23 cellular contexts compared by ENCODE assay signal in the genomic region with DNA sequence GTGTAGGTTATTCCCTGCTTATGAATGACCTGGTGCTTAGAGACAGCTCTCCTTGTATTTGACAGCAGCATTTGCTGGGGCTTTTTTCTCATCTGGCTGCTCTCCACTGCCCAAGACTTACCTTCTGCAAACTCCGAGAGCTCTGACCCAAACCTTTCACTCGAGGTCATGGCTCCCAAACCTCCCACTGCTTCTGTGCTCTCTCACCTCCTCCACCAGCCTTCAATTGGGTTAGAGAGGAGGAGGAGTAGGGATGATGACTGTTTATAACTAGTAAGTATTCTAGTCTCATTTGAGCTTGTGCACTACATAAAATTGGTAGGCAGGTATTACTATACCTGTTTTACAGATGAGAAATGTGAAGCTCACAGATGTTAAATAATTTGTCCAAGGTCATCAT. TPM values are rescaled to one million over a fixed set of nuclear protein-coding genes. Genes with fewer than 3 reads are reported as not detected.
DNase-seq lines count a peak whose midpoint lies in the region; ATAC-seq, FAIRE-seq and TF ChIP-seq lines count a peak whose summit lies in the region.
"Had no signal": no experiment of that assay in that cellular context is flagged by ENCODE, and none has a peak within 500 bp of the region (broad histone marks: within the 10 kb centered on the region; RNA-seq: fewer than 3 reads in every experiment).

No MANE protein-coding gene starts in this region.

- no peak overlapping the region for H3K27ac ChIP-seq in IMR-90 (ENCODE audit: insufficient read depth, low read length)
- peak overlapping the region; percentile 16 for H3K27ac ChIP-seq in astrocyte (ENCODE audit: low read depth, low read length)
- H3K27ac ChIP-seq in mesodermal cell (ENCODE audit: low read depth, low read length, severe bottlenecking) = peak overlapping the region; percentile 7
- no peak overlapping the region for H3K27ac ChIP-seq in left ventricle myocardium inferior (replicated peaks)
- H3K27ac ChIP-seq: RWPE1, SJCRH30 had no signal

- H2AFZ ChIP-seq in IMR-90 (replicated peaks; ENCODE audit: low read length, poor library complexity) (no peak overlapping the region), astrocyte (ENCODE audit: low read depth, low read length) (no peak overlapping the region)

- H2AK5ac ChIP-seq in IMR-90 (ENCODE audit: low read depth, low read length) = peak overlapping the region; percentile 85; the same call in 1 of the 2 replicates

- H3K9me3 Mint-ChIP-seq in astrocyte (ENCODE audit: unreplicated experiment) = no peaks in the 10 kb centered on the region
- no peaks in the 10 kb centered on the region for H3K9me3 Mint-ChIP-seq in stimulated activated memory B cell treated with anti-CD40 and anti-IgM and Interleukin-4, amounts not matched to agents 10 μg/mL and 1 μg/mL and 100 μg/mL, for 72 hours
- H3K9me3 Mint-ChIP-seq: CD4-positive, CD25-positive, alpha-beta regulatory T cell had no signal

- no peak for TF ChIP-seq CTCF in IMR-90 (conservative IDR thresholded peaks at IDR 0.05; ENCODE audit: low read depth, low read length)
- no peak for TF ChIP-seq CTCF in astrocyte (IDR thresholded peaks at IDR 0.05; ENCODE audit: insufficient read depth, low read depth, low read length)
- TF ChIP-seq CTCF in left ventricle myocardium inferior (IDR thresholded peaks at IDR 0.05; ENCODE audit: borderline replicate concordance) = no peak

- no peaks in the 10 kb centered on the region for H3K36me3 ChIP-seq in IMR-90 (ENCODE audit: control insufficient read depth, insufficient read depth, low read length)
- no peaks in the 10 kb centered on the region for H3K36me3 ChIP-seq in astrocyte (ENCODE audit: insufficient read depth, low read length)
- no peaks in the 10 kb centered on the region for H3K36me3 ChIP-seq in mesodermal cell (ENCODE audit: control insufficient read depth, insufficient read depth, low read length)
- H3K36me3 ChIP-seq in left ventricle myocardium inferior = no peaks in the 10 kb centered on the region
- H3K36me3 ChIP-seq: SJCRH30 had no signal

- H4K20me1 ChIP-seq in IMR-90 (ENCODE audit: insufficient read depth, low read length) (peaks cover 13% of the 10 kb centered on the region), astrocyte (ENCODE audit: insufficient read depth, low read length) (peaks cover 36% of the 10 kb centered on the region)

- H3K23ac ChIP-seq in IMR-90 (ENCODE audit: low read depth, low read length) = peak overlapping the region; percentile 60

- dilution Hi-C loops in IMR-90 (cut with HindIII; ENCODE audit: low sequenced_read_pairs, unreplicated experiment) = no loop called here

- peaks cover 20 to 67% of the 10 kb centered on the region in 2 experiments for H3K79me1 ChIP-seq in IMR-90 (ENCODE audit: low read depth in 1 of 2, low read length in 2 of 2)

- H3K56ac ChIP-seq in IMR-90 (ENCODE audit: extremely low read depth, insufficient read depth, low read length) = no peak overlapping the region

- TF ChIP-seq RAD21 in IMR-90 (IDR thresholded peaks at IDR 0.05; ENCODE audit: low read length) = no peak

- CTCF ChIA-PET in IMR-90 (lab: Yijun Ruan, JAX) = interaction anchor here (0.5 to 1.7 kb wide), 5 partner anchors 10 to 89 kb away, joined by 3 to 6 read pairs (median 4); no protein-coding TSS in a partner anchor

- ATAC-seq in IMR-90 (ENCODE audit: low read depth) (no peak), GM19455 (IDR thresholded peaks at IDR 0.05; ENCODE audit: unreplicated experiment) (no peak)
- no peak for ATAC-seq in stimulated activated memory B cell treated with anti-CD40 and anti-IgM and Interleukin-4, amounts not matched to agents 10 μg/mL and 1 μg/mL and 100 μg/mL, for 72 hours

- H3K4me3 ChIP-seq in IMR-90 (ENCODE audit: insufficient read depth, low read depth, low read length) (no peak overlapping the region), astrocyte (ENCODE audit: insufficient read depth, low read depth, low read length) (no peak overlapping the region), mesodermal cell (ENCODE audit: extremely low read depth, insufficient read depth, low read length, poor library complexity, severe bottlenecking) (no peak overlapping the region), left ventricle myocardium inferior (no peak overlapping the region)
- H3K4me3 ChIP-seq: SJCRH30 had no signal

- H3K36me3 Mint-ChIP-seq in astrocyte (ENCODE audit: low read depth, unreplicated experiment) = peaks cover 2% of the 10 kb centered on the region
- no peaks in the 10 kb centered on the region for H3K36me3 Mint-ChIP-seq in stimulated activated memory B cell treated with anti-CD40 and anti-IgM and Interleukin-4, amounts not matched to agents 10 μg/mL and 1 μg/mL and 100 μg/mL, for 72 hours
- H3K36me3 Mint-ChIP-seq: CD4-positive, CD25-positive, alpha-beta regulatory T cell had no signal

- H3K27me3 ChIP-seq in IMR-90 (ENCODE audit: control insufficient read depth, insufficient read depth, low read length) = no peaks in the 10 kb centered on the region
- H3K27me3 ChIP-seq in astrocyte (ENCODE audit: insufficient read depth, low read length) = no peaks in the 10 kb centered on the region
- H3K27me3 ChIP-seq in left ventricle myocardium inferior (ENCODE audit: low read depth) = no peaks in the 10 kb centered on the region
- H3K27me3 ChIP-seq: SJCRH30 had no signal

- H4K5ac ChIP-seq in IMR-90 (ENCODE audit: low read depth, low read length) = peak overlapping the region; percentile 30; the same call in 1 of the 2 replicates

- no peak for TF ChIP-seq POLR2A in IMR-90 (IDR thresholded peaks at IDR 0.05; ENCODE audit: low read depth, low read length)

- peaks cover 67% of the 10 kb centered on the region for H3K4me1 Mint-ChIP-seq in astrocyte (ENCODE audit: low read depth, unreplicated experiment)
- peaks cover 33% of the 10 kb centered on the region for H3K4me1 Mint-ChIP-seq in stimulated activated memory B cell treated with anti-CD40 and anti-IgM and Interleukin-4, amounts not matched to agents 10 μg/mL and 1 μg/mL and 100 μg/mL, for 72 hours

- peak overlapping the region; percentile 87 for H2BK120ac ChIP-seq in IMR-90 (ENCODE audit: low read depth, low read length)

- H2BK20ac ChIP-seq in IMR-90 (ENCODE audit: low read depth, low read length) = peak overlapping the region; percentile 86

- peak overlapping the region; percentile 41 for H2BK5ac ChIP-seq in IMR-90 (ENCODE audit: low read depth, low read length, poor library complexity, severe bottlenecking)

- peak overlapping the region; percentile 62 for H3K4me3 Mint-ChIP-seq in astrocyte (ENCODE audit: unreplicated experiment)
- no peak overlapping the region for H3K4me3 Mint-ChIP-seq in stimulated activated memory B cell treated with anti-CD40 and anti-IgM and Interleukin-4, amounts not matched to agents 10 μg/mL and 1 μg/mL and 100 μg/mL, for 72 hours

- peak overlapping the region in 1 of 2 experiments; percentile 68; a peak in 2 of 4 replicates for H4K8ac ChIP-seq in IMR-90 (ENCODE audit: low read depth in 2 of 2, low read length in 2 of 2)

- peaks cover 21% of the 10 kb centered on the region for H3K9me1 ChIP-seq in IMR-90 (ENCODE audit: insufficient read depth, low read length)

- no peaks in the 10 kb centered on the region for H3K27me3 Mint-ChIP-seq in astrocyte (ENCODE audit: low read depth, unreplicated experiment)
- H3K27me3 Mint-ChIP-seq in stimulated activated memory B cell treated with anti-CD40 and anti-IgM and Interleukin-4, amounts not matched to agents 10 μg/mL and 1 μg/mL and 100 μg/mL, for 72 hours = no peaks in the 10 kb centered on the region
- H3K27me3 Mint-ChIP-seq: B cell; CD4-positive, CD25-positive, alpha-beta regulatory T cell had no signal

- intact Hi-C loops in IMR-90 (cut with micrococcal nuclease) (loop anchor here (2.0 kb wide), 1 partner anchor 40 kb away; a partner anchor contains a TSS), left ventricle myocardium inferior (cut with micrococcal nuclease) (no loop called here)

- H3K4me2 ChIP-seq in IMR-90 (ENCODE audit: low read depth, low read length) (0 out of 2 replicates have a peak overlapping the region, but pooled peaks have one; percentile 2), astrocyte (ENCODE audit: low read length) (peak overlapping the region; percentile 78)

- H3K27ac Mint-ChIP-seq in astrocyte (ENCODE audit: unreplicated experiment) = peak overlapping the region; percentile 79
- H3K27ac Mint-ChIP-seq in stimulated activated memory B cell treated with anti-CD40 and anti-IgM and Interleukin-4, amounts not matched to agents 10 μg/mL and 1 μg/mL and 100 μg/mL, for 72 hours = peak overlapping the region; percentile 72

- no peaks in the 10 kb centered on the region for H3K9me3 ChIP-seq in IMR-90 (ENCODE audit: control insufficient read depth, insufficient read depth, low read length)
- H3K9me3 ChIP-seq in astrocyte (ENCODE audit: insufficient read depth, low read depth, low read length) = no peaks in the 10 kb centered on the region
- H3K9me3 ChIP-seq in mesodermal cell (ENCODE audit: control insufficient read depth, low read length) = no peaks in the 10 kb centered on the region
- H3K9me3 ChIP-seq in left ventricle myocardium inferior (replicated peaks) = no peaks in the 10 kb centered on the region
- H3K9me3 ChIP-seq: SJCRH30 had no signal

- H4K91ac ChIP-seq in IMR-90 (ENCODE audit: insufficient read depth, low read depth, low read length) = peak overlapping the region; percentile 83

- no peak for FAIRE-seq in astrocyte (lab: Jason Lieb, UNC)

- no TSS peak for BruUV-seq in IMR-90 (replicated peaks; lab: Mats Ljungman, UMichigan)

- in situ Hi-C loops in IMR-90 (cut with MboI; ENCODE audit: low sequenced_read_pairs) = no loop called here

- peak overlapping the region; percentile 90; the same call in 1 of the 3 replicates for H2BK15ac ChIP-seq in IMR-90 (ENCODE audit: low read depth, low read length)

- no peak overlapping the region for H3K9ac ChIP-seq in IMR-90 (ENCODE audit: low read depth, low read length)
- no peak overlapping the region for H3K9ac ChIP-seq in astrocyte (ENCODE audit: low read length)

- DNase-seq in IMR-90 = no peak
- no peak for DNase-seq in astrocyte (ENCODE audit: low read depth)
- no peak for DNase-seq in left ventricle myocardium inferior
- DNase-seq in NCI-H2196 (lab: John Stamatoyannopoulos, UW; ENCODE audit: unreplicated experiment) = no peak
- DNase-seq: Caco-2; CD4-positive, CD25-positive, alpha-beta regulatory T cell; DMS153; EL; H7; Karpas-422; MM.1S; NCI-H1092 treated with DMSO at 0.1 percent for 48 hours; NCI-H2107; NCI-H226; NCI-H526 treated with DMSO at 0.1 percent for 48 hours; NK-92 treated with Interleukin-12 subunit alpha and Interleukin-12 subunit beta, amount 100 ng/mL, for 24 hours; OCI-M1; SJCRH30 had no signal

- POLR2A ChIA-PET in IMR-90 (lab: Charles Lee; ENCODE audit: unreplicated experiment) = no interaction called here

- H3K14ac ChIP-seq in IMR-90 (replicated peaks; ENCODE audit: low read depth, low read length) = peak overlapping the region; percentile 89

- H3K4me1 ChIP-seq in IMR-90 (ENCODE audit: control insufficient read depth, insufficient read depth, low read length) = peaks cover 29% of the 10 kb centered on the region
- peaks cover 64% of the 10 kb centered on the region for H3K4me1 ChIP-seq in astrocyte (ENCODE audit: insufficient read depth, low read length)
- H3K4me1 ChIP-seq in mesodermal cell (ENCODE audit: control insufficient read depth, insufficient read depth, low read length, poor library complexity, severe bottlenecking) = peaks cover 49% of the 10 kb centered on the region
- peaks cover 80% of the 10 kb centered on the region for H3K4me1 ChIP-seq in left ventricle myocardium inferior

- peak overlapping the region; percentile 76 for H3K18ac ChIP-seq in IMR-90 (ENCODE audit: low read depth, low read length)

- no CpG with 5 or more reads among the region's 2 CpGs for WGBS in IMR-90 (ENCODE audit: extremely low coverage in 2 of 2, insufficient read length in 1 of 2), 2 experiments
- 60% methylated on average over 1 of the region's 2 CpGs; no CpG with 5 or more reads in 1 of the 2 experiments for WGBS in mesodermal cell (ENCODE audit: insufficient coverage in 2 of 2), 2 experiments

- H2AK9ac ChIP-seq in IMR-90 (replicated peaks; ENCODE audit: low read depth, low read length, poor library complexity) = no peak overlapping the region

- peak overlapping the region; percentile 90 for H3K4ac ChIP-seq in IMR-90 (ENCODE audit: low read depth, low read length)

- peaks cover 98% of the 10 kb centered on the region for H3K79me2 ChIP-seq in astrocyte (ENCODE audit: insufficient read depth, low read length)

RNA-seq across cellular contexts. Expression of a gene that starts 40.1 kb away (rescaled TPM):
- total RNA-seq in IMR-90 (2012; rRNA removed) (125 and 131 TPM in 2 replicates), astrocyte (202 and 205 TPM in 2 replicates), left ventricle myocardium inferior (77.0 TPM)
- 51.8 and 59.1 TPM in 2 replicates for polyA plus RNA-seq in IMR-90 (2012; rRNA removed)
- polyA plus RNA-seq in IMR-90 (2012; cell fraction: cytosol; rRNA removed) = 58.5 and 87.4 TPM in 2 replicates
- 76.8 and 143 TPM in 2 replicates for polyA plus RNA-seq in IMR-90 (2012; cell fraction: nucleus; rRNA removed; ENCODE audit: low replicate concordance)
- 80.4 TPM for polyA plus RNA-seq in mesodermal cell (2013, experiment 1 of 2)
- 79.2 TPM for polyA plus RNA-seq in mesodermal cell (2013, experiment 2 of 2)

Comparison
In these comparisons a context has a peak if more than half of its experiments do, and no peak if none do; other contexts are left out.
1. H3K27ac ChIP-seq: peak in astrocyte (single experiment) and mesodermal cell (single experiment); none in IMR-90 (single experiment) and left ventricle myocardium inferior (single experiment).